ENCODE assay signal across 15 cellular contexts in genomic region chr11:1513326-1514296, GRCh38. TPM values are rescaled to one million over a fixed set of nuclear protein-coding genes. Genes with fewer than 3 reads are reported as not detected.
DNase-seq lines count a peak whose midpoint lies in the region; ATAC-seq and TF ChIP-seq lines count a peak whose summit lies in the region.
"Had no signal": no experiment of that assay in that cellular context is flagged by ENCODE, and none has a peak within 500 bp of the region (broad histone marks: within the 10 kb centered on the region; RNA-seq: fewer than 3 reads in every experiment).

No MANE protein-coding gene starts in this region.

- H3K27ac ChIP-seq in CD8-positive, alpha-beta memory T cell (ENCODE audit: low read depth, low read length) = no peak overlapping the region
- H3K27ac ChIP-seq in RWPE1 (peak overlapping the region; percentile 38), neural progenitor cell (no peak overlapping the region), caudate nucleus (ENCODE audit: low read depth, low read length) (no peak overlapping the region)

- peak in 1 of 5 donors; percentile 23 for DNase-seq in CD8-positive, alpha-beta memory T cell
- no peak for DNase-seq in RWPE1 (ENCODE audit: low spot score)
- DNase-seq in epidermal melanocyte (ENCODE audit: insufficient read length, low spot score) = peak; percentile 13
- DNase-seq in neural progenitor cell (ENCODE audit: low spot score) = no peak
- no peak for DNase-seq in NCI-H524 treated with DMSO at 0.1 percent for 48 hours (lab: John Stamatoyannopoulos, UW)
- no peak for DNase-seq in caudate nucleus (lab: John Stamatoyannopoulos, UW)
- DNase-seq in activated CD4-positive, alpha-beta T cell treated with anti-CD3 and anti-CD28 coated beads, Interleukin-2, amount 50 U/mL, for 4 hours = no peak
- DNase-seq: activated T-cell treated with anti-CD3 and anti-CD28 coated beads, Interleukin-2, amount 50 U/mL, for 48 hours; NCI-H2029 treated with DMSO at 0.1 percent for 48 hours; NCI-H510A treated with DMSO at 0.1 percent for 48 hours had no signal

- peaks cover 0 to 24% (median 3%) of the 10 kb centered on the region in 3 donors for H3K36me3 Mint-ChIP-seq in CD8-positive, alpha-beta memory T cell
- no peaks in the 10 kb centered on the region for H3K36me3 Mint-ChIP-seq in neural progenitor cell

- H3K9me3 Mint-ChIP-seq in CD8-positive, alpha-beta memory T cell = no peaks in the 10 kb centered on the region
- H3K9me3 Mint-ChIP-seq in neural progenitor cell = no peaks in the 10 kb centered on the region

- POLR2A ChIA-PET in CD8-positive, alpha-beta memory T cell (lab: Charles Lee) = no interaction called here
- POLR2A ChIA-PET in RWPE1 (lab: Yijun Ruan, JAX; ENCODE audit: low non-redundant PET) = no interaction called here

- H3K4me3 Mint-ChIP-seq in CD8-positive, alpha-beta memory T cell = peak overlapping the region in 1 of 7 donors; percentile 44
- no peak overlapping the region for H3K4me3 Mint-ChIP-seq in neural progenitor cell

- no peak overlapping the region for H3K4me2 ChIP-seq in neural progenitor cell
- H3K4me2 ChIP-seq: smooth muscle cell had no signal

- H3K27me3 Mint-ChIP-seq in CD8-positive, alpha-beta memory T cell = no peaks in the 10 kb centered on the region
- peaks cover 2% of the 10 kb centered on the region for H3K27me3 Mint-ChIP-seq in neural progenitor cell (ENCODE audit: insufficient read depth, low read depth)

- H3K9ac ChIP-seq in neural progenitor cell = no peak overlapping the region

- H3K4me1 Mint-ChIP-seq in CD8-positive, alpha-beta memory T cell = peaks cover 62 to 88% (median 69%) of the 10 kb centered on the region in 3 donors
- H3K4me1 Mint-ChIP-seq in neural progenitor cell = peaks cover 35% of the 10 kb centered on the region

- peaks cover 9% of the 10 kb centered on the region for H3F3A ChIP-seq in neural progenitor cell (ENCODE audit: low read depth)

- TF ChIP-seq CTCF in RWPE1 (conservative IDR thresholded peaks at IDR 0.05; ENCODE audit: low read depth) (no peak), neural progenitor cell (IDR thresholded peaks at IDR 0.05) (no peak)

- H4K20me1 ChIP-seq in neural progenitor cell (ENCODE audit: low read depth) = peaks cover 50% of the 10 kb centered on the region

- CTCF ChIA-PET in CD8-positive, alpha-beta memory T cell (lab: Charles Lee) = interaction anchor here (1.0 to 1.7 kb wide), 4 partner anchors 10 to 139 kb away, joined by 3 to 4 read pairs (median 3); no protein-coding TSS in a partner anchor
- CTCF ChIA-PET in RWPE1 (lab: Yijun Ruan, JAX) = interaction anchor here (0.7 to 1.0 kb wide), 2 partner anchors 61 to 383 kb away, joined by 4 read pairs; no protein-coding TSS in a partner anchor

- H3K4me3 ChIP-seq in CD8-positive, alpha-beta memory T cell (ENCODE audit: low read length) = no peak overlapping the region
- no peak overlapping the region for H3K4me3 ChIP-seq in neural progenitor cell
- H3K4me3 ChIP-seq: K562, smooth muscle cell, thyroid gland had no signal

- no peak overlapping the region for H2AFZ ChIP-seq in neural progenitor cell (replicated peaks)

- no peaks in the 10 kb centered on the region for H3K9me3 ChIP-seq in CD8-positive, alpha-beta memory T cell (ENCODE audit: low read length)
- no peaks in the 10 kb centered on the region for H3K9me3 ChIP-seq in neural progenitor cell (ENCODE audit: low read depth)
- H3K9me3 ChIP-seq: thyroid gland had no signal

- H3K4me1 ChIP-seq in CD8-positive, alpha-beta memory T cell (ENCODE audit: insufficient read depth, low read length) = peaks cover 31% of the 10 kb centered on the region
- H3K4me1 ChIP-seq in neural progenitor cell = peaks cover 16% of the 10 kb centered on the region

- H3K36me3 ChIP-seq in CD8-positive, alpha-beta memory T cell (ENCODE audit: insufficient read depth, low read length) = no peaks in the 10 kb centered on the region
- no peaks in the 10 kb centered on the region for H3K36me3 ChIP-seq in neural progenitor cell
- H3K36me3 ChIP-seq: thyroid gland had no signal

- H3K27me3 ChIP-seq in CD8-positive, alpha-beta memory T cell (ENCODE audit: insufficient read depth, low read length, poor library complexity, severe bottlenecking) = no peaks in the 10 kb centered on the region
- H3K27me3 ChIP-seq in neural progenitor cell = no peaks in the 10 kb centered on the region
- H3K27me3 ChIP-seq: thyroid gland had no signal

- peak overlapping the region in 7 of 8 donors; percentile 1 to 84 (median 75) for H3K27ac Mint-ChIP-seq in CD8-positive, alpha-beta memory T cell
- peak overlapping the region; percentile 21 for H3K27ac Mint-ChIP-seq in neural progenitor cell

- ATAC-seq in activated CD4-positive, CD25-positive, alpha-beta regulatory T cell treated with anti-CD3 and anti-CD28 coated beads, Interleukin-2, amount 50 U/mL, for 24 hours = no peak
- ATAC-seq: left lobe of liver had no signal

- peaks cover 14% of the 10 kb centered on the region for H3K79me2 ChIP-seq in neural progenitor cell (ENCODE audit: low read depth)

RNA-seq across cellular contexts. Expression of gene MOB2, which starts 27.0 kb away (rescaled TPM):
- total RNA-seq in CD8-positive, alpha-beta memory T cell = 10 to 100 TPM; 26.6 to 28.7 TPM
- 67.4 TPM for polyA plus RNA-seq in CD8-positive, alpha-beta memory T cell
- 8.0 and 17.6 TPM in 2 replicates for total RNA-seq in neural progenitor cell (ENCODE audit: low replicate concordance)

RNA-seq across cellular contexts. Expression of gene DUSP8, which starts 58.5 kb away (rescaled TPM):
- total RNA-seq in CD8-positive, alpha-beta memory T cell = 1 to 10 TPM; 2.3 to 4.0 TPM
- 0.75 TPM for polyA plus RNA-seq in CD8-positive, alpha-beta memory T cell
- 0.09 and 0.28 TPM in 2 replicates for total RNA-seq in neural progenitor cell (ENCODE audit: low replicate concordance)
